Comparison of ENCODE assay signal across 8 cellular contexts in the genomic region with DNA sequence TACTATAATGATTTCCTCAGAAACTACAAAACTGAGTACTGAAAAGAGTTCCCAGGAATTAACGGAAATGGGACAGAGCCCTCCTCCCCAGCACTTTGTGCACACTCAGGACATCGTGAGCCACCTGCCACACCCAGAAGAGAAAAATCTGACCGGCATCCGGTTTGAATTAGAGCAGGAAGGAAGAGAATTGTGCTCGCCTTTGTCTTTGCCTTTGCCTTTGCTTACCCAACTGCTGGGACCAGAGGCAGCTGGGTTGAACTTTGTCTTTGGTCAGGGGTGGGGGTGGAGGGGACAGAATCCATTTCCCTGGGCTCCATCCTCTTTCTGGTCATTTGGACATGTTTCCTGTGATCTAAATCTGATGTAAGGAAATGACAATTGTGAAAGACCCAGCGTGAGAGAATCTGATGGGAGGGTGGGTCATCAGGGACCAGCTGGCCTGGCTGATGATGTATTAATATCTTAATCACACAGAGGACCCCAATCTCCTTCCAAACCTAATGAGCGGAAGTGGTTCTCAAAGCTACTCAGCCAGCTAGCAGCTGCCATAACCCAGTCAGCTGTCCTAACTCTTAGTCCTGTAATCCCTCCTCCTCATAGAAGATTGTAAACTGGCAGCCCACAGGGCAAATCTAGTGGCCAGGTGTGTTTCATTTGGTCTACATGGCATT. TPM values are rescaled to one million over a fixed set of nuclear protein-coding genes. Genes with fewer than 3 reads are reported as not detected.
DNase-seq lines count a peak whose midpoint lies in the region; ATAC-seq and TF ChIP-seq lines count a peak whose summit lies in the region.

No MANE protein-coding gene starts in this region.

- intact Hi-C loops in CD4-positive, alpha-beta memory T cell (cut with micrococcal nuclease), result loop anchor here (5.0 kb wide), 1 partner anchor 104 kb away; a partner anchor contains a TSS
- intact Hi-C loops in dendritic cell treated with granulocyte-macrophage colony-stimulating factor and Interleukin-4, amounts not matched to agents 40 ng/mL and 50 ng/mL, for 4 days (cut with micrococcal nuclease), result loop anchor here (5.0 kb wide), 1 partner anchor 61 kb away; no protein-coding TSS in a partner anchor

- POLR2A ChIA-PET in CD4-positive, alpha-beta memory T cell (lab: Charles Lee; ENCODE audit: partially characterized antibody), result interaction anchor here (0.6 to 8.7 kb wide), 19 partner anchors 12 to 576 kb away, joined by 3 to 138 read pairs (median 6); a partner anchor contains a TSS

- peaks cover 0 to 15% of the 10 kb centered on the region in 2 donors for H3K36me3 Mint-ChIP-seq in CD4-positive, alpha-beta memory T cell
- H3K36me3 Mint-ChIP-seq in dendritic cell treated with granulocyte-macrophage colony-stimulating factor and Interleukin-4, amounts not matched to agents 40 ng/mL and 50 ng/mL, for 4 days (ENCODE audit: low read depth), result peaks cover 25% of the 10 kb centered on the region
- no peaks in the 10 kb centered on the region for H3K36me3 Mint-ChIP-seq in neural crest cell (ENCODE audit: low read depth)

- no peak for TF ChIP-seq CTCF in neural crest cell (conservative IDR thresholded peaks at IDR 0.05)

- H3K27me3 Mint-ChIP-seq in CD4-positive, alpha-beta memory T cell, result no peaks in the 10 kb centered on the region
- no peaks in the 10 kb centered on the region for H3K27me3 Mint-ChIP-seq in dendritic cell treated with granulocyte-macrophage colony-stimulating factor and Interleukin-4, amounts not matched to agents 40 ng/mL and 50 ng/mL, for 4 days
- H3K27me3 Mint-ChIP-seq in neural crest cell (ENCODE audit: low read depth), result peaks cover 4% of the 10 kb centered on the region

- peaks cover 55% of the 10 kb centered on the region for H3K4me1 ChIP-seq in CD4-positive, alpha-beta memory T cell (ENCODE audit: insufficient read depth, low read length)

- no peaks in the 10 kb centered on the region for H3K27me3 ChIP-seq in CD4-positive, alpha-beta memory T cell (ENCODE audit: insufficient read depth, low read length)

- H3K4me3 Mint-ChIP-seq in CD4-positive, alpha-beta memory T cell, result peak overlapping the region; percentile 89 to 98 (median 90)
- H3K4me3 Mint-ChIP-seq in dendritic cell treated with granulocyte-macrophage colony-stimulating factor and Interleukin-4, amounts not matched to agents 40 ng/mL and 50 ng/mL, for 4 days, result peak overlapping the region; percentile 35
- peak overlapping the region; percentile 68 for H3K4me3 Mint-ChIP-seq in neural crest cell

- no peaks in the 10 kb centered on the region for H3K9me3 Mint-ChIP-seq in CD4-positive, alpha-beta memory T cell
- H3K9me3 Mint-ChIP-seq in dendritic cell treated with granulocyte-macrophage colony-stimulating factor and Interleukin-4, amounts not matched to agents 40 ng/mL and 50 ng/mL, for 4 days, result no peaks in the 10 kb centered on the region
- H3K9me3 Mint-ChIP-seq in neural crest cell, result no peaks in the 10 kb centered on the region

- no peaks in the 10 kb centered on the region for H3K36me3 ChIP-seq in CD4-positive, alpha-beta memory T cell (ENCODE audit: insufficient read depth, low read length)

- H3K27ac ChIP-seq in CD4-positive, alpha-beta memory T cell (ENCODE audit: low read depth, low read length), result peak overlapping the region; percentile 81

- no peak for ATAC-seq in GM19035 (IDR thresholded peaks at IDR 0.05; ENCODE audit: unreplicated experiment)

- peak in 2 of 5 donors; percentile 21 to 32 for DNase-seq in CD4-positive, alpha-beta memory T cell
- DNase-seq in NCI-H82 treated with DMSO at 0.1 percent for 48 hours (lab: John Stamatoyannopoulos, UW; ENCODE audit: unreplicated experiment) (peak; percentile 35), neural crest cell (ENCODE audit: low read depth, low spot score) (no peak), NCI-H446 treated with DMSO at 0.1 percent for 48 hours (lab: John Stamatoyannopoulos, UW) (no peak), HUDEP-2 (lab: John Stamatoyannopoulos, UW; ENCODE audit: unreplicated experiment in 76 of 76) (no peak), NCI-H226 (no peak)

- peak overlapping the region; percentile 76 to 97 (median 94) for H3K27ac Mint-ChIP-seq in CD4-positive, alpha-beta memory T cell
- H3K27ac Mint-ChIP-seq in dendritic cell treated with granulocyte-macrophage colony-stimulating factor and Interleukin-4, amounts not matched to agents 40 ng/mL and 50 ng/mL, for 4 days, result peak overlapping the region; percentile 66
- no peak overlapping the region for H3K27ac Mint-ChIP-seq in neural crest cell (ENCODE audit: unreplicated experiment)

- CTCF ChIA-PET in CD4-positive, alpha-beta memory T cell (lab: Charles Lee; ENCODE audit: partially characterized antibody), result interaction anchor here (0.6 to 7.4 kb wide), 22 partner anchors 9 to 296 kb away, joined by 3 to 178 read pairs (median 4); a partner anchor contains a TSS

- peak overlapping the region; percentile 34 to 74 for H3K4me3 ChIP-seq in CD4-positive, alpha-beta memory T cell (ENCODE audit: low read length in 2 of 2)

- peaks cover 39 to 61% (median 47%) of the 10 kb centered on the region in 4 donors for H3K4me1 Mint-ChIP-seq in CD4-positive, alpha-beta memory T cell
- H3K4me1 Mint-ChIP-seq in dendritic cell treated with granulocyte-macrophage colony-stimulating factor and Interleukin-4, amounts not matched to agents 40 ng/mL and 50 ng/mL, for 4 days (ENCODE audit: low read depth), result peaks cover 55% of the 10 kb centered on the region
- H3K4me1 Mint-ChIP-seq in neural crest cell, result peaks cover 9% of the 10 kb centered on the region

- H3K9me3 ChIP-seq in CD4-positive, alpha-beta memory T cell (ENCODE audit: control insufficient read depth in 1 of 2, low read length in 2 of 2), result no peaks in the 10 kb centered on the region

RNA-seq across cellular contexts. Expression of a gene that starts 1.1 kb away (rescaled TPM):
- 10 to 100 TPM; 32.2 to 33.2 TPM for total RNA-seq in CD4-positive, alpha-beta memory T cell
- 10 to 100 TPM; 12.3 to 26.8 TPM for polyA plus RNA-seq in CD4-positive, alpha-beta memory T cell
- 31.3 and 35.1 TPM in 2 replicates for total RNA-seq in neural crest cell

RNA-seq across cellular contexts. Expression of a gene that starts 51.0 kb away (rescaled TPM):
- 10 to 100 TPM; 31.5 to 31.7 TPM for total RNA-seq in CD4-positive, alpha-beta memory T cell
- 10 to 100 TPM; 24.1 to 27.1 TPM for polyA plus RNA-seq in CD4-positive, alpha-beta memory T cell
- total RNA-seq in neural crest cell, result 31.7 and 33.8 TPM in 2 replicates

Comparison
In these comparisons a context has a peak if more than half of its experiments do, and no peak if none do; other contexts are left out.
1. H3K4me3 Mint-ChIP-seq: peak in every context shown above with its lines; median percentile 90 in CD4-positive, alpha-beta memory T cell; 68 in neural crest cell; 35 in dendritic cell treated with granulocyte-macrophage colony-stimulating factor and Interleukin-4, amounts not matched to agents 40 ng/mL and 50 ng/mL, for 4 days.